Comparison of ENCODE assay signal across 24 cellular contexts in genomic region chr2:18336975-18337374, GRCh38.
DNase-seq lines count a peak whose midpoint lies in the region; ATAC-seq, FAIRE-seq and TF ChIP-seq lines count a peak whose summit lies in the region.
"Had no signal": no experiment of that assay in that cellular context is flagged by ENCODE, and none has a peak within 500 bp of the region (broad histone marks: within the 10 kb centered on the region; RNA-seq: fewer than 3 reads in every experiment).

No MANE protein-coding gene starts in this region.

- H3K27me3 ChIP-seq in endothelial cell of umbilical vein (ENCODE audit: control insufficient read depth in 2 of 2, insufficient read depth in 2 of 2, low read length in 2 of 2) (no peaks in the 10 kb centered on the region), mesenchymal stem cell (ENCODE audit: control insufficient read depth in 1 of 2, insufficient read depth in 1 of 2, low read length in 2 of 2) (no peaks in the 10 kb centered on the region), heart right ventricle (no peaks in the 10 kb centered on the region)
- H3K27me3 ChIP-seq: MG63 had no signal

- WGBS in mesenchymal stem cell, result 28% methylated on average over 2 of the region's 2 CpGs
- WGBS in heart right ventricle, 2 donors, result 43 to 64% methylated on average over 2 of the region's 2 CpGs

- H3K36me3 ChIP-seq in endothelial cell of umbilical vein (ENCODE audit: control insufficient read depth in 2 of 2, extremely low read depth in 1 of 2, insufficient read depth in 2 of 2, low read length in 2 of 2), result no peaks in the 10 kb centered on the region
- no peaks in the 10 kb centered on the region for H3K36me3 ChIP-seq in mesenchymal stem cell (ENCODE audit: control insufficient read depth in 1 of 2, insufficient read depth in 2 of 2, low read depth in 1 of 2, low read length in 2 of 2)
- no peaks in the 10 kb centered on the region for H3K36me3 ChIP-seq in heart right ventricle
- H3K36me3 ChIP-seq: HAP-1, MG63 had no signal

- H3K9me3 ChIP-seq in endothelial cell of umbilical vein (replicated peaks; ENCODE audit: control insufficient read depth, insufficient read depth, low read length) (no peaks in the 10 kb centered on the region), mesenchymal stem cell (ENCODE audit: control insufficient read depth, low read length) (peaks cover 2% of the 10 kb centered on the region), heart right ventricle (peaks cover 0 to 9% (median 0%) of the 10 kb centered on the region in 11 donors)
- H3K9me3 ChIP-seq: HAP-1, MG63 had no signal

- ATAC-seq in heart right ventricle (no peak), HG02938 (IDR thresholded peaks at IDR 0.05; ENCODE audit: unreplicated experiment) (no peak), HG03565 (IDR thresholded peaks at IDR 0.05; ENCODE audit: unreplicated experiment) (no peak)

- H3K18ac ChIP-seq in mesenchymal stem cell (ENCODE audit: low read depth in 1 of 2, low read length in 2 of 2), result peak overlapping the region; percentile 62 to 81

- H3K79me2 ChIP-seq in endothelial cell of umbilical vein (ENCODE audit: control insufficient read depth, insufficient read depth, low read length), result no peaks in the 10 kb centered on the region

- peaks cover 36% of the 10 kb centered on the region for H3K4me1 ChIP-seq in endothelial cell of umbilical vein (ENCODE audit: control insufficient read depth, extremely low read depth, insufficient read depth, low read length)
- no peaks in the 10 kb centered on the region for H3K4me1 ChIP-seq in mesenchymal stem cell (ENCODE audit: control insufficient read depth, insufficient read depth, low read depth, low read length)
- H3K4me1 ChIP-seq in heart right ventricle, result no peaks in the 10 kb centered on the region

- H4K91ac ChIP-seq in mesenchymal stem cell (ENCODE audit: low read length), result peak overlapping the region; percentile 15

- no peak overlapping the region for H3K4me2 ChIP-seq in endothelial cell of umbilical vein (ENCODE audit: insufficient read depth, low read length)
- H3K4me2 ChIP-seq in mesenchymal stem cell (ENCODE audit: low read length, poor library complexity, severe bottlenecking), result no peak overlapping the region

- H2BK15ac ChIP-seq in mesenchymal stem cell (ENCODE audit: low read depth, poor library complexity, severe bottlenecking), result peak overlapping the region; percentile 92

- H3K79me1 ChIP-seq in mesenchymal stem cell (replicated peaks; ENCODE audit: low read length, poor library complexity, severe bottlenecking), result no peaks in the 10 kb centered on the region

- no peak overlapping the region for H3K23ac ChIP-seq in mesenchymal stem cell (ENCODE audit: low read length in 2 of 2)

- H2AFZ ChIP-seq in endothelial cell of umbilical vein (ENCODE audit: low read depth, low read length), result peak overlapping the region; percentile 24
- no peak overlapping the region for H2AFZ ChIP-seq in mesenchymal stem cell (ENCODE audit: low read depth, low read length)
- H2AFZ ChIP-seq: GM23248 had no signal

- H3K9me1 ChIP-seq in endothelial cell of umbilical vein (replicated peaks; ENCODE audit: control insufficient read depth, extremely low read depth, insufficient read depth, low read length), result no peaks in the 10 kb centered on the region

- peak overlapping the region; percentile 7 to 67 for H3K4ac ChIP-seq in mesenchymal stem cell (ENCODE audit: low read depth in 1 of 2, low read length in 2 of 2)

- H4K20me1 ChIP-seq in endothelial cell of umbilical vein (replicated peaks; ENCODE audit: control insufficient read depth, extremely low read depth, insufficient read depth, low read length), result no peaks in the 10 kb centered on the region

- FAIRE-seq in endothelial cell of umbilical vein (lab: Jason Lieb, UNC), result peak; percentile 33
- FAIRE-seq: A204.1, D721Med, RCC 7860 had no signal

- no TSS peak for BruUV-seq in endothelial cell of umbilical vein (replicated peaks; lab: Mats Ljungman, UMichigan)

- H2AK5ac ChIP-seq in mesenchymal stem cell (ENCODE audit: low read length, severe bottlenecking), result no peak overlapping the region

- H3K14ac ChIP-seq in mesenchymal stem cell (ENCODE audit: low read length in 2 of 2), result peak overlapping the region in 1 of 2 experiments; percentile 68

- DNase-seq in ELR (ENCODE audit: low read depth), result peak; percentile 12
- DNase-seq in RWPE1 (ENCODE audit: low spot score), result peak; percentile 38
- DNase-seq in endothelial cell of umbilical vein (ENCODE audit: low read depth, low spot score), result peak; percentile 51
- peak; percentile 21 for DNase-seq in mesenchymal stem cell
- DNase-seq in cerebellar nuclear complex (lab: John Stamatoyannopoulos, UW), result no peak
- DNase-seq in heart right ventricle, result no peak
- DNase-seq: DMS53, GM23248, Karpas-422, MG63, NCI-H1048, NCI-H1417 treated with DMSO at 0.1 percent for 48 hours, NCI-H187, NCI-H446, NCI-H526, OCI-M1, Right ventricle myocardium superior had no signal

- no peak overlapping the region for H2BK120ac ChIP-seq in mesenchymal stem cell (ENCODE audit: low read depth, low read length)

- TF ChIP-seq CTCF in RWPE1 (conservative IDR thresholded peaks at IDR 0.05; ENCODE audit: low read depth) (no peak), endothelial cell of umbilical vein (IDR thresholded peaks at IDR 0.05; ENCODE audit: extremely low read depth in 1 of 2, insufficient read depth in 1 of 2, low read depth in 1 of 2, low read length in 2 of 2) (no peak), heart right ventricle (IDR thresholded peaks at IDR 0.05) (no peak)

- H4K8ac ChIP-seq in mesenchymal stem cell (ENCODE audit: low read length), result peak overlapping the region; percentile 66

- dilution Hi-C loops in endothelial cell of umbilical vein (cut with MboI; ENCODE audit: extremely low pct_ligation_motif_present, low sequenced_read_pairs), result no loop called here

- H2BK5ac ChIP-seq in mesenchymal stem cell (ENCODE audit: low read depth, low read length, poor library complexity, severe bottlenecking), result no peak overlapping the region

- TF ChIP-seq POLR2A in endothelial cell of umbilical vein (IDR thresholded peaks at IDR 0.05; ENCODE audit: low read depth, low read length), result no peak

- no peak overlapping the region for H3K4me3 ChIP-seq in endothelial cell of umbilical vein (replicated peaks in 1 of 3; ENCODE audit: insufficient read depth in 1 of 3, low read depth in 1 of 3, low read length in 3 of 3)
- H3K4me3 ChIP-seq in mesenchymal stem cell (ENCODE audit: insufficient read depth in 1 of 2, low read depth in 1 of 2, low read length in 2 of 2), result no peak overlapping the region
- no peak overlapping the region for H3K4me3 ChIP-seq in heart right ventricle
- H3K4me3 ChIP-seq: GM23248, HAP-1, MG63 had no signal

- CTCF ChIA-PET in RWPE1 (lab: Yijun Ruan, JAX), result no interaction called here
- CTCF ChIA-PET in endothelial cell of umbilical vein (lab: Charles Lee), result interaction anchor here (1.3 kb wide), 1 partner anchor 41 kb away, joined by 3 read pairs; no protein-coding TSS in a partner anchor

- H3K27ac ChIP-seq in RWPE1, result no peak overlapping the region
- H3K27ac ChIP-seq in endothelial cell of umbilical vein (ENCODE audit: insufficient read depth, low read depth, low read length), result no peak overlapping the region
- no peak overlapping the region for H3K27ac ChIP-seq in mesenchymal stem cell (ENCODE audit: low read length, poor library complexity, severe bottlenecking)
- H3K27ac ChIP-seq in heart right ventricle, result no peak overlapping the region
- H3K27ac ChIP-seq: GM23248, HL-60 had no signal

- H3K9ac ChIP-seq in endothelial cell of umbilical vein (replicated peaks; ENCODE audit: extremely low read depth, insufficient read depth, low read length) (no peak overlapping the region), mesenchymal stem cell (ENCODE audit: low read length) (no peak overlapping the region)
- H3K9ac ChIP-seq: GM23248 had no signal

- intact Hi-C loops in endothelial cell of umbilical vein (cut with micrococcal nuclease), result no loop called here
- intact Hi-C loops in heart right ventricle (cut with DNase I), result no loop called here

- peak overlapping the region in 1 of 2 experiments; percentile 96 for H2BK12ac ChIP-seq in mesenchymal stem cell (ENCODE audit: low read length in 2 of 2)

- POLR2A ChIA-PET in RWPE1 (lab: Yijun Ruan, JAX; ENCODE audit: low non-redundant PET), result no interaction called here
- POLR2A ChIA-PET in endothelial cell of umbilical vein (lab: Charles Lee), result no interaction called here

TF ChIP-seq in endothelial cell of umbilical vein, 7 proteins besides CTCF, POLR2A, EP300 and RAD21:
- TF ChIP-seq MYC (IDR thresholded peaks at IDR 0.05; ENCODE audit: low read depth, low read length) (no peak), FOS (IDR thresholded peaks at IDR 0.05; ENCODE audit: borderline replicate concordance, insufficient read depth, low read length) (peak; percentile 58), MAX (IDR thresholded peaks at IDR 0.05; ENCODE audit: insufficient read depth, insufficient read length) (no peak)
TF ChIP-seq in endothelial cell of umbilical vein: peak in this region for 1.

Comparison
In these comparisons a context has a peak if more than half of its experiments do, and no peak if none do; other contexts are left out.
1. DNase-seq: peak in ELR (single experiment), RWPE1 (single experiment), endothelial cell of umbilical vein (single experiment) and mesenchymal stem cell (single experiment); none in cerebellar nuclear complex (0 of 2) and heart right ventricle (0 of 2).